13 cellular contexts compared by ENCODE assay signal in genomic region chr9:88807426-88807825, GRCh38.
DNase-seq lines count a peak whose midpoint lies in the region; ATAC-seq and TF ChIP-seq lines count a peak whose summit lies in the region.
"Had no signal": no experiment of that assay in that cellular context is flagged by ENCODE, and none has a peak within 500 bp of the region (broad histone marks: within the 10 kb centered on the region; RNA-seq: fewer than 3 reads in every experiment).

No MANE protein-coding gene starts in this region.

- no peak overlapping the region for H2AK5ac ChIP-seq in neuronal stem cell (ENCODE audit: low read depth, low read length)

- no peak overlapping the region for H3K4ac ChIP-seq in neuronal stem cell (ENCODE audit: low read length)

- peak overlapping the region; percentile 82 for H3K18ac ChIP-seq in neuronal stem cell (ENCODE audit: low read length)

- no peak overlapping the region for H3K4me2 ChIP-seq in neuronal stem cell (ENCODE audit: insufficient read depth, low read length, poor library complexity, severe bottlenecking)

- DNase-seq in left ventricle myocardium superior, result peak; percentile 32
- DNase-seq in Right ventricle myocardium superior, result no peak
- no peak for DNase-seq in endothelial cell (ENCODE audit: low spot score)
- no peak for DNase-seq in neuronal stem cell (ENCODE audit: low spot score)
- no peak for DNase-seq in stimulated activated naive CD8-positive, alpha-beta T cell treated with anti-CD3 and anti-CD28 coated beads, Interleukin-15, Interleukin-2, amounts not matched to agents 100 U/mL and 50 U/mL, for 24 hours
- DNase-seq in RKO (ENCODE audit: low spot score), result no peak
- no peak for DNase-seq in foreskin melanocyte
- DNase-seq: C1 segment of cervical spinal cord; Calu3; CD4-positive, alpha-beta T cell; DMS 273 treated with DMSO at 0.1 percent for 48 hours had no signal

- WGBS in neuronal stem cell (ENCODE audit: extremely low coverage in 2 of 2, insufficient read length in 2 of 2, insufficient replicate concordance in 1 of 2), 2 donors, result no CpG with 5 or more reads among the region's 5 CpGs

- H3K4me3 Mint-ChIP-seq in endothelial cell (ENCODE audit: unreplicated experiment), result peak overlapping the region; percentile 21
- H3K4me3 Mint-ChIP-seq: B cell; CD4-positive, alpha-beta T cell had no signal

- no peaks in the 10 kb centered on the region for H3K36me3 ChIP-seq in neuronal stem cell (replicated peaks in 1 of 2; ENCODE audit: control insufficient read depth in 2 of 2, insufficient read depth in 2 of 2, low read length in 2 of 2)

- TF ChIP-seq CTCF in endothelial cell (IDR thresholded peaks at IDR 0.05; ENCODE audit: unreplicated experiment), result no peak

- peak overlapping the region; percentile 58 for H3K14ac ChIP-seq in neuronal stem cell (ENCODE audit: low read length)

- H4K8ac ChIP-seq in neuronal stem cell (ENCODE audit: low read depth, low read length), result no peak overlapping the region

- H2BK120ac ChIP-seq in neuronal stem cell (ENCODE audit: low read depth, low read length), result no peak overlapping the region

- no peak overlapping the region for H3K9ac ChIP-seq in neuronal stem cell (ENCODE audit: low read depth, low read length, poor library complexity)

- H3K27ac Mint-ChIP-seq in endothelial cell (ENCODE audit: unreplicated experiment), result no peak overlapping the region
- H3K27ac Mint-ChIP-seq: B cell; CD4-positive, alpha-beta T cell had no signal

- no peaks in the 10 kb centered on the region for H3K27me3 Mint-ChIP-seq in endothelial cell (ENCODE audit: unreplicated experiment)

- no peak overlapping the region for H4K91ac ChIP-seq in neuronal stem cell (ENCODE audit: low read depth, low read length, poor library complexity)

- H3K9me3 Mint-ChIP-seq in endothelial cell (ENCODE audit: unreplicated experiment), result no peaks in the 10 kb centered on the region
- H3K9me3 Mint-ChIP-seq: CD4-positive, alpha-beta T cell had no signal

- H3K36me3 Mint-ChIP-seq in endothelial cell (ENCODE audit: low read depth, unreplicated experiment), result no peaks in the 10 kb centered on the region

- H2AFZ ChIP-seq in neuronal stem cell (ENCODE audit: low read length), result no peak overlapping the region

- H2BK12ac ChIP-seq in neuronal stem cell (ENCODE audit: low read length), result no peak overlapping the region

- intact Hi-C loops in left ventricle myocardium superior (cut with micrococcal nuclease) (no loop called here), Right ventricle myocardium superior (cut with DNase I) (no loop called here)

- no peak overlapping the region for H3K4me3 ChIP-seq in neuronal stem cell (ENCODE audit: low read length in 2 of 2)

- H3K27ac ChIP-seq in neuronal stem cell (replicated peaks; ENCODE audit: low read length), result no peak overlapping the region

- no peak overlapping the region for H2BK5ac ChIP-seq in neuronal stem cell (ENCODE audit: low read length)

- no peaks in the 10 kb centered on the region for H3K79me1 ChIP-seq in neuronal stem cell (ENCODE audit: low read depth, low read length)

- peaks cover 19% of the 10 kb centered on the region for H3K4me1 Mint-ChIP-seq in endothelial cell (ENCODE audit: unreplicated experiment)

- H3K4me1 ChIP-seq in neuronal stem cell (ENCODE audit: control insufficient read depth in 2 of 2, insufficient read depth in 1 of 2, low read depth in 1 of 2, low read length in 2 of 2), result no peaks in the 10 kb centered on the region

- H3K9me3 ChIP-seq in neuronal stem cell (replicated peaks in 1 of 2; ENCODE audit: control insufficient read depth in 2 of 2, insufficient read depth in 1 of 2, low read depth in 1 of 2, low read length in 2 of 2), result peaks cover 0 to 2% of the 10 kb centered on the region in 2 donors

- H2BK15ac ChIP-seq in neuronal stem cell (ENCODE audit: low read length), result no peak overlapping the region

- H3K23ac ChIP-seq in neuronal stem cell (ENCODE audit: low read depth, low read length, poor library complexity), result no peak overlapping the region

- ATAC-seq in left ventricle myocardium superior, result no peak
- ATAC-seq in Right ventricle myocardium superior (ENCODE audit: poor library complexity), result no peak
- ATAC-seq in stimulated activated naive CD8-positive, alpha-beta T cell treated with anti-CD3 and anti-CD28 coated beads, Interleukin-15, Interleukin-2, amounts not matched to agents 100 U/mL and 50 U/mL, for 24 hours, result no peak
- ATAC-seq: HCT116 had no signal

- no peaks in the 10 kb centered on the region for H3K27me3 ChIP-seq in neuronal stem cell (ENCODE audit: control insufficient read depth in 3 of 3, insufficient read depth in 3 of 3, low read depth in 1 of 3, low read length in 3 of 3)
